In genomic region chr7:99330314-99330961, GRCh38 we compare ENCODE assay signal across 10 cellular contexts. TPM values are rescaled to one million over a fixed set of nuclear protein-coding genes. Genes with fewer than 3 reads are reported as not detected.
DNase-seq lines count a peak whose midpoint lies in the region; ATAC-seq, FAIRE-seq and TF ChIP-seq lines count a peak whose summit lies in the region.
"Not testable (repeated sequence)": the region's sequence is repeated elsewhere in the genome, so short reads cannot be mapped to it uniquely, and the experiment has no call there.
"Had no signal": no experiment of that assay in that cellular context is flagged by ENCODE, and none has a peak within 500 bp of the region (broad histone marks: within the 10 kb centered on the region; RNA-seq: fewer than 3 reads in every experiment).

No MANE protein-coding gene starts in this region.

- TF ChIP-seq CTCF in A673 (conservative IDR thresholded peaks at IDR 0.05; ENCODE audit: low read depth, low read length); NB4 (IDR thresholded peaks at IDR 0.05; ENCODE audit: low read depth, low read length); hepatocyte (IDR thresholded peaks at IDR 0.05; ENCODE audit: poor library complexity); pancreas (IDR thresholded peaks at IDR 0.05): not testable (repeated sequence)

- not testable (repeated sequence) for H2AFZ ChIP-seq in hepatocyte

- ATAC-seq in activated T-cell treated with anti-CD3 and anti-CD28 coated beads, Interleukin-2, amount 50 U/mL, for 4 hours: peak; percentile 47 to 53
- ATAC-seq in pancreas: peak in 3 of 4 donors; percentile 21 to 40 (median 30)

- not testable (repeated sequence) for H3K27me3 Mint-ChIP-seq in activated T-cell treated with anti-CD3 and anti-CD28 coated beads, Interleukin-2, amount 50 U/mL, for 4 hours (ENCODE audit: low read depth); dendritic cell treated with granulocyte-macrophage colony-stimulating factor and Interleukin-4, amounts not matched to agents 40 ng/mL and 50 ng/mL, for 4 days

- FAIRE-seq in pancreas (lab: Jason Lieb, UNC): not testable (repeated sequence)

- peaks cover 11% of the 10 kb centered on the region for H3K36me3 Mint-ChIP-seq in activated T-cell treated with anti-CD3 and anti-CD28 coated beads, Interleukin-2, amount 50 U/mL, for 4 hours (ENCODE audit: insufficient read depth)
- peaks cover 51% of the 10 kb centered on the region for H3K36me3 Mint-ChIP-seq in dendritic cell treated with granulocyte-macrophage colony-stimulating factor and Interleukin-4, amounts not matched to agents 40 ng/mL and 50 ng/mL, for 4 days (ENCODE audit: low read depth)

- BruUV-seq in A673 (replicated peaks; lab: Mats Ljungman, UMichigan): not testable (repeated sequence)

- peaks cover 58% of the 10 kb centered on the region for H3K4me1 Mint-ChIP-seq in activated T-cell treated with anti-CD3 and anti-CD28 coated beads, Interleukin-2, amount 50 U/mL, for 4 hours (ENCODE audit: low read depth)
- peaks cover 56% of the 10 kb centered on the region for H3K4me1 Mint-ChIP-seq in dendritic cell treated with granulocyte-macrophage colony-stimulating factor and Interleukin-4, amounts not matched to agents 40 ng/mL and 50 ng/mL, for 4 days (ENCODE audit: low read depth)

- peak overlapping the region; percentile 35 for H3K9ac ChIP-seq in SK-N-MC (ENCODE audit: insufficient read length)

- H3K27ac ChIP-seq in A673 (ENCODE audit: low read depth, low read length, poor library complexity, severe bottlenecking): peak overlapping the region; percentile 39
- peak overlapping the region; percentile 73 for H3K27ac ChIP-seq in SK-N-MC
- H3K27ac ChIP-seq in hepatocyte: peak overlapping the region; percentile 93
- H3K27ac ChIP-seq in pancreas: peak overlapping the region in 1 of 4 donors; percentile 4

- CTCF ChIA-PET in A673 (lab: Charles Lee): not testable (repeated sequence)

- intact Hi-C loops in A673 (cut with micrococcal nuclease; ENCODE audit: unreplicated experiment); dendritic cell treated with granulocyte-macrophage colony-stimulating factor and Interleukin-4, amounts not matched to agents 40 ng/mL and 50 ng/mL, for 4 days (cut with micrococcal nuclease); pancreas (cut with DNase I): not testable (repeated sequence)

- H3K27me3 ChIP-seq in A673 (replicated peaks; ENCODE audit: insufficient read depth, low read depth, low read length, poor library complexity); hepatocyte; pancreas: not testable (repeated sequence)

- peak; percentile 46 for DNase-seq in A673 (ENCODE audit: low spot score)
- DNase-seq in GM04503 (ENCODE audit: low read depth): peak; percentile 62
- peak; percentile 95 for DNase-seq in NB4 (ENCODE audit: low read depth)
- DNase-seq in SK-N-MC (ENCODE audit: low read depth, low spot score): peak; percentile 22
- not testable (repeated sequence) for DNase-seq in activated T-cell treated with anti-CD3 and anti-CD28 coated beads, Interleukin-2, amount 50 U/mL, for 4 hours; pancreas
- DNase-seq in hepatocyte (ENCODE audit: low spot score): peak; percentile 75

- H3K79me2 ChIP-seq in hepatocyte: peaks cover 91% of the 10 kb centered on the region

- TF ChIP-seq POLR2A in NB4 (IDR thresholded peaks at IDR 0.05; ENCODE audit: extremely low read depth, insufficient read length): not testable (repeated sequence)

- not testable (repeated sequence) for H3K9me3 Mint-ChIP-seq in activated T-cell treated with anti-CD3 and anti-CD28 coated beads, Interleukin-2, amount 50 U/mL, for 4 hours; dendritic cell treated with granulocyte-macrophage colony-stimulating factor and Interleukin-4, amounts not matched to agents 40 ng/mL and 50 ng/mL, for 4 days

- peak overlapping the region; percentile 70 for H3K27ac Mint-ChIP-seq in dendritic cell treated with granulocyte-macrophage colony-stimulating factor and Interleukin-4, amounts not matched to agents 40 ng/mL and 50 ng/mL, for 4 days

- H3K4me2 ChIP-seq in hepatocyte: peak overlapping the region; percentile 56

- H3K4me1 ChIP-seq in A673 (ENCODE audit: insufficient read depth, low read length, poor library complexity, severe bottlenecking): not testable (repeated sequence)
- H3K4me1 ChIP-seq in hepatocyte (ENCODE audit: insufficient read depth) (peaks cover 30% of the 10 kb centered on the region), pancreas (peaks cover 7 to 33% (median 7%) of the 10 kb centered on the region in 3 donors)

- not testable (repeated sequence) for H3K9me3 ChIP-seq in A673 (ENCODE audit: low read depth, low read length, poor library complexity, severe bottlenecking); SK-N-MC (ENCODE audit: low read depth, low read length); hepatocyte (ENCODE audit: low read depth); pancreas

- peaks cover 18% of the 10 kb centered on the region for H4K20me1 ChIP-seq in hepatocyte (ENCODE audit: insufficient read depth, poor library complexity, severe bottlenecking)

- 75% methylated on average over 8 of the region's 8 CpGs for WGBS in hepatocyte (ENCODE audit: low lambda C conversion rate, missing lambda C conversion rate)
- WGBS in pancreas, 2 donors: 66 to 76% methylated on average over 8 of the region's 8 CpGs

- POLR2A ChIA-PET in A673 (lab: Charles Lee; ENCODE audit: low non-redundant PET): not testable (repeated sequence)

- H3K9me2 ChIP-seq in hepatocyte (replicated peaks; ENCODE audit: insufficient read depth): not testable (repeated sequence)

- H3K36me3 ChIP-seq in A673 (ENCODE audit: insufficient read depth, low read length, poor library complexity, severe bottlenecking) (peaks cover 16% of the 10 kb centered on the region), SK-N-MC (ENCODE audit: insufficient read depth, low read length) (peaks cover 39% of the 10 kb centered on the region), pancreas (peaks cover 0 to 15% (median 3%) of the 10 kb centered on the region in 3 donors)
- not testable (repeated sequence) for H3K36me3 ChIP-seq in hepatocyte (replicated peaks; ENCODE audit: insufficient read depth, low read depth)

- not testable (repeated sequence) for H3K4me3 ChIP-seq in A673 (ENCODE audit: low read depth, low read length, poor library complexity, severe bottlenecking); NB4 (ENCODE audit: low read depth, low read length); hepatocyte; pancreas
- peak overlapping the region; percentile 49; the same call in 1 of the 2 replicates for H3K4me3 ChIP-seq in SK-N-MC

- H3K4me3 Mint-ChIP-seq in activated T-cell treated with anti-CD3 and anti-CD28 coated beads, Interleukin-2, amount 50 U/mL, for 4 hours: peak overlapping the region; percentile 63
- peak overlapping the region; percentile 14 for H3K4me3 Mint-ChIP-seq in dendritic cell treated with granulocyte-macrophage colony-stimulating factor and Interleukin-4, amounts not matched to agents 40 ng/mL and 50 ng/mL, for 4 days

RNA-seq across cellular contexts. Expression of gene ARPC1A, which starts 4.7 kb away (rescaled TPM):
- total RNA-seq in A673 (2021) (155 and 167 TPM in 2 replicates), hepatocyte (158 and 166 TPM in 2 replicates), pancreas (10 to 100 TPM; 32.8 to 80.5 (median 54.7) TPM)
- 10 to 100 TPM; 81.5 to 85.5 (median 81.9) TPM for total RNA-seq in activated T-cell treated with anti-CD3 and anti-CD28 coated beads, Interleukin-2, amount 50 U/mL, for 4 hours
- polyA plus RNA-seq in hepatocyte (190 and 194 TPM in 2 replicates), pancreas (10 to 100 TPM; 65.2 to 90.9 TPM)

RNA-seq across cellular contexts. Expression of gene ARPC1B, which starts 44.1 kb away (rescaled TPM):
- 29.9 and 39.8 TPM in 2 replicates for total RNA-seq in A673 (2021)
- total RNA-seq in activated T-cell treated with anti-CD3 and anti-CD28 coated beads, Interleukin-2, amount 50 U/mL, for 4 hours: 100 to 1,000 TPM; 240 to 282 (median 274) TPM
- total RNA-seq in hepatocyte: 139 and 153 TPM in 2 replicates
- polyA plus RNA-seq in hepatocyte: 199 and 205 TPM in 2 replicates
- 10 to 100 TPM; 14.4 to 70.4 (median 29.6) TPM for total RNA-seq in pancreas
- polyA plus RNA-seq in pancreas: 10 to 100 TPM; 50.3 to 59.6 TPM

RNA-seq across cellular contexts. Expression of gene MYH16, which starts 57.8 kb away (rescaled TPM):
- total RNA-seq in A673 (2021) (not detected in 2 replicates), hepatocyte (0.13 TPM in 1 of 2 replicates, not detected in the other), pancreas (under 1 TPM in 1 of 6 donors, not detected in 5; 0.09 TPM)
- not detected for total RNA-seq in activated T-cell treated with anti-CD3 and anti-CD28 coated beads, Interleukin-2, amount 50 U/mL, for 4 hours
- polyA plus RNA-seq in hepatocyte (not detected in 2 replicates), pancreas (under 1 TPM in 1 of 2 donors, not detected in 1; 0.02 TPM)
- total RNA-seq: H1, thyroid gland had no signal
- polyA plus RNA-seq: H1 had no signal
